In genomic region chr2:237944302-237944701, GRCh38 we compare ENCODE assay signal across 1 cellular context.
TF ChIP-seq lines count a peak whose summit lies in the region.

No MANE protein-coding gene starts in this region.

TF ChIP-seq in GM23338, 12 proteins besides CTCF, POLR2A, EP300 and RAD21 (continued from another document):
- TF ChIP-seq REST (IDR thresholded peaks at IDR 0.05; ENCODE audit: unreplicated experiment) (no peak), POLR2AphosphoS5 (IDR thresholded peaks at IDR 0.05; ENCODE audit: low read depth) (no peak), STAT1 (IDR thresholded peaks at IDR 0.05; ENCODE audit: unreplicated experiment) (no peak), ETS1 (IDR thresholded peaks at IDR 0.05) (no peak), NANOG (IDR thresholded peaks at IDR 0.05; ENCODE audit: borderline replicate concordance) (no peak)
